2 cellular contexts compared by ENCODE assay signal in the genomic region with DNA sequence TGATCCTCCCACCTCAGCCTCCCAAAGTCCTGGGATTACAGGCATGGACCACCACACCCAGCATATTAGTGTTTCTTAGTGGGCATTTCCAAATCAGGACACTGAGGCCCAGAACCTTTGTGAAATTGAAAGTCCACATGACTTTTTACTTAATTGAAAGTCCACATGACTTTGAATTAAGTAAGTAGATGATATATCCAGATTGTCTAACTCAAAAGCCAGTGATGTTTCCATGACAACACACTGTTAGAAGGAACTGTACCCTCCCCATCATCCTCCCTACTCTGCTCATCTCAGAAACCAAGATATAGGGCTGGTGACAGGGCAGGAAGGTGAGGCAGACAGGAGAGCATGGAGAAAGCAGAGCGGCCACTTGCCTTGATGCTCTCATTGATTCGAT.
TF ChIP-seq lines count a peak whose summit lies in the region.

No MANE protein-coding gene starts in this region.

TF ChIP-seq in HEK293, 187 proteins besides CTCF, POLR2A, EP300 and RAD21:
- TF ChIP-seq ZBTB8A (tag by site-specific recombination; IDR thresholded peaks at IDR 0.05) = no peak
- TF ChIP-seq PRDM1 (tag by site-specific recombination; IDR thresholded peaks at IDR 0.05) = peak; percentile 63

TF ChIP-seq in K562, 482 proteins besides CTCF, POLR2A, EP300 and RAD21:
- TF ChIP-seq RFX1 (IDR thresholded peaks at IDR 0.05) (peak; percentile 71), FOXA1 (IDR thresholded peaks at IDR 0.05; ENCODE audit: borderline replicate concordance) (no peak)
